ENCODE assay signal across 1 cellular context in genomic region chr11:47426062-47426956, GRCh38.
TF ChIP-seq lines count a peak whose summit lies in the region.

Gene PSMC3, minus strand, starts transcription at chr11:47426439. Its CDS starts 160 bp downstream, at chr11:47426279.

TF ChIP-seq in GM12878, 131 proteins besides CTCF, POLR2A, EP300 and RAD21 (continued from another document and continues in another):
- TF ChIP-seq USF2 (IDR thresholded peaks at IDR 0.05; ENCODE audit: borderline replicate concordance, low read depth, low read length) (no peak), IRF4 (IDR thresholded peaks at IDR 0.05; ENCODE audit: low read depth, low read length) (no peak), CHD2 (IDR thresholded peaks at IDR 0.05; ENCODE audit: borderline replicate concordance, low read depth, low read length) (peak; percentile 66; the same call in 1 of the 2 replicates), PAX8 (IDR thresholded peaks at IDR 0.05) (no peak), JUNB (IDR thresholded peaks at IDR 0.05) (no peak), SUZ12 (IDR thresholded peaks at IDR 0.05; ENCODE audit: unreplicated experiment) (no peak), NR2C1 (IDR thresholded peaks at IDR 0.05) (peak; percentile 76), IKZF2 (IDR thresholded peaks at IDR 0.05) (peak; percentile 61 to 62; a peak in 3 of 4 replicates), ZNF207 (IDR thresholded peaks at IDR 0.05; ENCODE audit: borderline replicate concordance) (peak; percentile 78), FOS (IDR thresholded peaks at IDR 0.05; ENCODE audit: borderline replicate concordance, extremely low read depth, insufficient read length) (no peak), RBBP5 (conservative IDR thresholded peaks at IDR 0.05) (no peak), SRF (IDR thresholded peaks at IDR 0.05; ENCODE audit: low read depth in 2 of 2, low read length in 2 of 2) (no peak), NBN (IDR thresholded peaks at IDR 0.05) (no peak; the same call in none of the 2 replicates), DPF2 (IDR thresholded peaks at IDR 0.05) (no peak), HDGF (IDR thresholded peaks at IDR 0.05) (peak; percentile 13; the same call in 1 of the 2 replicates), HDAC2 (IDR thresholded peaks at IDR 0.05) (no peak), POU2F2 (IDR thresholded peaks at IDR 0.05; ENCODE audit: borderline replicate concordance, low read depth, low read length) (peak; percentile 80; the same call in 2 of the 3 replicates), BACH1 (IDR thresholded peaks at IDR 0.05; ENCODE audit: borderline replicate concordance) (peak; percentile 42; the same call in 1 of the 2 replicates), MYB (IDR thresholded peaks at IDR 0.05; ENCODE audit: borderline replicate concordance, low read depth, low read length) (no peak), REST (IDR thresholded peaks at IDR 0.05; ENCODE audit: low read depth, low read length) (peak; percentile 41; the same call in 1 of the 2 replicates), CBX3 (IDR thresholded peaks at IDR 0.05; ENCODE audit: borderline replicate concordance, low read depth) (no peak), MLLT1 (IDR thresholded peaks at IDR 0.05) (peak; percentile 85; the same call in 1 of the 2 replicates), KDM1A (IDR thresholded peaks at IDR 0.05; ENCODE audit: borderline replicate concordance) (no peak), SIN3A (IDR thresholded peaks at IDR 0.05; ENCODE audit: low read depth, low read length) (no peak), ZZZ3 (IDR thresholded peaks at IDR 0.05; ENCODE audit: control insufficient read depth, insufficient read length, low read depth) (no peak), CHD4 (IDR thresholded peaks at IDR 0.05) (no peak), PAX5 (IDR thresholded peaks at IDR 0.05; ENCODE audit: borderline replicate concordance, low read depth, low read length) (no peak; the same call in 1 of the 2 replicates), MYC (IDR thresholded peaks at IDR 0.05; ENCODE audit: insufficient read depth, insufficient read length, insufficient replicate concordance, low read length, severe bottlenecking) (no peak), TCF12 (IDR thresholded peaks at IDR 0.05; ENCODE audit: low read depth, low read length) (no peak), RAD51 (IDR thresholded peaks at IDR 0.05) (peak; percentile 31; the same call in 1 of the 2 replicates), ZNF217 (IDR thresholded peaks at IDR 0.05) (no peak), IKZF1 (conservative IDR thresholded peaks at IDR 0.05) (peak; percentile 97), SPI1 (IDR thresholded peaks at IDR 0.05; ENCODE audit: borderline replicate concordance, insufficient read depth, low read depth, low read length) (no peak), HDAC6 (IDR thresholded peaks at IDR 0.05; ENCODE audit: unreplicated experiment) (no peak), CEBPB (IDR thresholded peaks at IDR 0.05; ENCODE audit: borderline replicate concordance in 1 of 2, low read depth in 2 of 2, low read length in 2 of 2) (0 out of 4 replicates have a peak, but pooled peaks of 1 of the 2 experiments have one; percentile 4), E2F8 (IDR thresholded peaks at IDR 0.05; ENCODE audit: low read depth, partially characterized antibody) (peak; percentile 90), ELK1 (IDR thresholded peaks at IDR 0.05; ENCODE audit: low read depth, low read length) (peak; percentile 51; the same call in 1 of the 2 replicates), CHD1 (IDR thresholded peaks at IDR 0.05; ENCODE audit: low read depth, low read length) (no peak), EGR1 (IDR thresholded peaks at IDR 0.05; ENCODE audit: borderline replicate concordance in 1 of 2, low read depth in 2 of 2, low read length in 2 of 2) (peak in 1 of 2 experiments; percentile 80; a peak in 2 of 3 replicates), BRCA1 (IDR thresholded peaks at IDR 0.05; ENCODE audit: low read depth, low read length) (no peak), ZSCAN29 (IDR thresholded peaks at IDR 0.05) (no peak), ZBTB33 (IDR thresholded peaks at IDR 0.05) (no peak; the same call in 1 of the 2 replicates), ZBTB11 (CRISPR knock-in tag; IDR thresholded peaks at IDR 0.05) (no peak), IRF3 (IDR thresholded peaks at IDR 0.05) (no peak)
